Comparison of ENCODE assay signal across 10 cellular contexts in the genomic region with DNA sequence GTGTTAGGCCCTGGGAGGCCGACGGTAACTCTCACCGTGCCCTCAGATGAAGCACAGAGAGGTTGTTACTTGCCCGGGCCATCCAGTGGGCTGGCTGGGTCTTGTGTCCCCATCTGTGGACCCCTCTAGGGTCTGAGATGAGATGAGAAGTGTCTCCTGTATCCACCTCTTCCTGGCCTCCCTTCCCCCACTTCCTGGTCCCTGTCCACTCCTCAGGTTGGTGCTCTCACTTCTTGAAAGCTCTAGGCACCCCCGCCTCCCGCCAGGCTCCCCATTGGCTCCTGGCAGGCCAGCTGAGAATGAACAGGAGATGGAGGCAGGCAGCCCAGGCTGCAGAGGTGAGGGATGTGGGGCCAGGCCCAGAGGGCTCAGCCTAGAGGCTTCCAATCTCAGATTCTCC. TPM values are rescaled to one million over a fixed set of nuclear protein-coding genes. Genes with fewer than 3 reads are reported as not detected.
A peak's percentile ranks its signal among the peaks of the same experiment; 100 is the strongest.
DNase-seq lines count a peak whose midpoint lies in the region; ATAC-seq, FAIRE-seq and TF ChIP-seq lines count a peak whose summit lies in the region.
"Had no signal": no experiment of that assay in that cellular context is flagged by ENCODE, and none has a peak within 500 bp of the region (broad histone marks: within the 10 kb centered on the region; RNA-seq: fewer than 3 reads in every experiment).

No MANE protein-coding gene starts in this region.

- H3K4me3 Mint-ChIP-seq in activated T-cell treated with anti-CD3 and anti-CD28 coated beads, Interleukin-2, amount 50 U/mL, for 72 hours, result peak overlapping the region; percentile 98 to 99

- H3K4me1 Mint-ChIP-seq in activated T-cell treated with anti-CD3 and anti-CD28 coated beads, Interleukin-2, amount 50 U/mL, for 72 hours (ENCODE audit: low read depth), result peaks cover 16% of the 10 kb centered on the region

- intact Hi-C loops in kidney (cut with DNase I), result no loop called here
- intact Hi-C loops in tibial artery (cut with DNase I; ENCODE audit: low total_unique reads), result loop anchor here (10.0 kb wide), 2 partner anchors 132 to 452 kb away; a partner anchor contains a TSS

- ATAC-seq in activated T-cell treated with anti-CD3 and anti-CD28 coated beads, Interleukin-2, amount 50 U/mL, for 72 hours (replicated peaks in 1 of 2), result no peak
- no peak for ATAC-seq in activated naive CD4-positive, alpha-beta T cell treated with anti-CD3 and anti-CD28 coated beads, Interleukin-2, amount 50 U/mL, for 72 hours

- H3K27ac Mint-ChIP-seq in activated T-cell treated with anti-CD3 and anti-CD28 coated beads, Interleukin-2, amount 50 U/mL, for 72 hours, result peak overlapping the region; percentile 99
- H3K27ac Mint-ChIP-seq in activated naive CD4-positive, alpha-beta T cell treated with anti-CD3 and anti-CD28 coated beads, Interleukin-2, amount 50 U/mL, for 72 hours, result peak overlapping the region; percentile 98 to 99

- no peaks in the 10 kb centered on the region for H3K27me3 Mint-ChIP-seq in activated T-cell treated with anti-CD3 and anti-CD28 coated beads, Interleukin-2, amount 50 U/mL, for 72 hours (ENCODE audit: low read depth)

- no peaks in the 10 kb centered on the region for H3K9me3 ChIP-seq in kidney (ENCODE audit: control insufficient read depth in 1 of 2, low read length in 2 of 2)
- H3K9me3 ChIP-seq in tibial artery, result no peaks in the 10 kb centered on the region

- H3K4me3 ChIP-seq in kidney (ENCODE audit: low read length in 2 of 2) (peak overlapping the region; percentile 87 to 93), tibial artery (peak overlapping the region; percentile 84 to 95)

- H3K9ac ChIP-seq in kidney (ENCODE audit: low read length in 2 of 2), result peak overlapping the region in 1 of 2 donors; percentile 96

- no peak for DNase-seq in activated T-cell treated with anti-CD3 and anti-CD28 coated beads, Interleukin-2, amount 50 U/mL, for 72 hours
- no peak for DNase-seq in activated T-cell treated with anti-CD3 and anti-CD28 coated beads, Interleukin-2, amount 50 U/mL, for 48 hours
- DNase-seq in activated naive CD4-positive, alpha-beta T cell treated with anti-CD3 and anti-CD28 coated beads, Interleukin-2, amount 50 U/mL, for 72 hours (ENCODE audit: low spot score in 2 of 2), result no peak
- DNase-seq in kidney (no peak), tibial artery (no peak), hippocampal formation (lab: John Stamatoyannopoulos, UW) (no peak), hepatic stellate cell (ENCODE audit: low spot score) (no peak), NCI-H187 treated with DMSO at 0.1 percent for 48 hours (lab: John Stamatoyannopoulos, UW) (no peak)
- DNase-seq: DMS 273 treated with DMSO at 0.1 percent for 48 hours had no signal

- TF ChIP-seq CTCF in kidney (IDR thresholded peaks at IDR 0.05; ENCODE audit: borderline replicate concordance, extremely low read depth, insufficient read depth), result no peak
- no peak for TF ChIP-seq CTCF in tibial artery (IDR thresholded peaks at IDR 0.05)

- no peak for FAIRE-seq in kidney (lab: Jason Lieb, UNC)

- no peaks in the 10 kb centered on the region for H3K27me3 ChIP-seq in tibial artery

- H3K9me3 Mint-ChIP-seq in activated T-cell treated with anti-CD3 and anti-CD28 coated beads, Interleukin-2, amount 50 U/mL, for 72 hours, result no peaks in the 10 kb centered on the region
- H3K9me3 Mint-ChIP-seq in activated naive CD4-positive, alpha-beta T cell treated with anti-CD3 and anti-CD28 coated beads, Interleukin-2, amount 50 U/mL, for 72 hours, result no peaks in the 10 kb centered on the region

- H3K4me1 ChIP-seq in kidney (ENCODE audit: control insufficient read depth in 1 of 2, insufficient read depth in 1 of 2, low read depth in 1 of 2, low read length in 2 of 2), result peaks cover 16 to 28% of the 10 kb centered on the region in 2 donors
- peaks cover 0 to 30% (median 20%) of the 10 kb centered on the region in 4 donors for H3K4me1 ChIP-seq in tibial artery

- H3K36me3 ChIP-seq in kidney (ENCODE audit: control insufficient read depth in 1 of 2, insufficient read depth in 2 of 2, low read length in 2 of 2) (peaks cover 26 to 52% of the 10 kb centered on the region in 2 donors), tibial artery (peaks cover 20 to 61% (median 28%) of the 10 kb centered on the region in 3 donors)

- H3K27ac ChIP-seq in kidney (ENCODE audit: low read depth in 2 of 2, low read length in 2 of 2) (peak overlapping the region; percentile 96), tibial artery (peak overlapping the region; percentile 95 to 99)

- H3K36me3 Mint-ChIP-seq in activated T-cell treated with anti-CD3 and anti-CD28 coated beads, Interleukin-2, amount 50 U/mL, for 72 hours (ENCODE audit: insufficient read depth in 2 of 2), result peaks cover 9 to 15% of the 10 kb centered on the region in 2 donors
- H3K36me3 Mint-ChIP-seq in activated naive CD4-positive, alpha-beta T cell treated with anti-CD3 and anti-CD28 coated beads, Interleukin-2, amount 50 U/mL, for 72 hours, result peaks cover 8 to 30% of the 10 kb centered on the region in 2 donors

RNA-seq across cellular contexts. Expression of a gene that starts 1.5 kb away (rescaled TPM):
- total RNA-seq in activated T-cell treated with anti-CD3 and anti-CD28 coated beads, Interleukin-2, amount 50 U/mL, for 72 hours, result 10 to 100 TPM; 41.6 to 44.2 TPM
- 10 to 100 TPM; 29.4 to 41.8 TPM for total RNA-seq in activated naive CD4-positive, alpha-beta T cell treated with anti-CD3 and anti-CD28 coated beads, Interleukin-2, amount 50 U/mL, for 72 hours
- 127 TPM for total RNA-seq in kidney
- 248 TPM for polyA plus RNA-seq in kidney (ENCODE audit: insufficient read depth, low read depth, low replicate concordance)

RNA-seq across cellular contexts. Expression of a gene that starts 8.2 kb away (rescaled TPM):
- 100 to 1,000 TPM; 127 to 129 TPM for total RNA-seq in activated T-cell treated with anti-CD3 and anti-CD28 coated beads, Interleukin-2, amount 50 U/mL, for 72 hours
- total RNA-seq in activated naive CD4-positive, alpha-beta T cell treated with anti-CD3 and anti-CD28 coated beads, Interleukin-2, amount 50 U/mL, for 72 hours, result 100 to 1,000 TPM in 1 of 2 donors, 10 to 100 TPM in 1; 63.9 to 115 TPM
- total RNA-seq in kidney, result 114 TPM
- polyA plus RNA-seq in kidney (ENCODE audit: insufficient read depth, low read depth, low replicate concordance), result 254 TPM

RNA-seq across cellular contexts. Expression of a gene that starts 15.8 kb away (rescaled TPM):
- not detected for total RNA-seq in activated T-cell treated with anti-CD3 and anti-CD28 coated beads, Interleukin-2, amount 50 U/mL, for 72 hours
- total RNA-seq in activated naive CD4-positive, alpha-beta T cell treated with anti-CD3 and anti-CD28 coated beads, Interleukin-2, amount 50 U/mL, for 72 hours, result not detected
- not detected for total RNA-seq in kidney
- polyA plus RNA-seq in kidney (ENCODE audit: insufficient read depth, low read depth, low replicate concordance), result not detected
- total RNA-seq: renal cortical epithelial cell had no signal

RNA-seq across cellular contexts. Expression of a gene that starts 49.9 kb away (rescaled TPM):
- total RNA-seq in activated T-cell treated with anti-CD3 and anti-CD28 coated beads, Interleukin-2, amount 50 U/mL, for 72 hours, result not detected
- total RNA-seq in activated naive CD4-positive, alpha-beta T cell treated with anti-CD3 and anti-CD28 coated beads, Interleukin-2, amount 50 U/mL, for 72 hours, result not detected
- total RNA-seq in kidney, result 12.4 TPM
- polyA plus RNA-seq in kidney (ENCODE audit: insufficient read depth, low read depth, low replicate concordance), result 10.7 TPM
